8 cellular contexts compared by ENCODE assay signal in genomic region chr22:28442951-28443876, GRCh38.
DNase-seq lines count a peak whose midpoint lies in the region; ATAC-seq lines count a peak whose summit lies in the region.

No MANE protein-coding gene starts in this region.

- H3K4me1 Mint-ChIP-seq in naive thymus-derived CD4-positive, alpha-beta T cell: peaks cover 10 to 27% (median 24%) of the 10 kb centered on the region in 7 donors

- H3K36me3 ChIP-seq in naive thymus-derived CD4-positive, alpha-beta T cell (ENCODE audit: control insufficient read depth in 2 of 3, insufficient read depth in 3 of 3, low read length in 3 of 3): no peaks in the 10 kb centered on the region
- H3K36me3 ChIP-seq in urinary bladder (ENCODE audit: insufficient read depth): no peaks in the 10 kb centered on the region

- POLR2A ChIA-PET in naive thymus-derived CD4-positive, alpha-beta T cell (lab: Charles Lee): interaction anchor here (0.6 kb wide), 1 partner anchor 589 kb away, joined by 4 read pairs; no protein-coding TSS in a partner anchor

- peaks cover 0 to 15% of the 10 kb centered on the region in 2 donors for H3K4me1 ChIP-seq in naive thymus-derived CD4-positive, alpha-beta T cell (ENCODE audit: control insufficient read depth in 2 of 2, insufficient read depth in 2 of 2, low read length in 2 of 2)
- peaks cover 1% of the 10 kb centered on the region for H3K4me1 ChIP-seq in urinary bladder (ENCODE audit: insufficient read depth)

- H3K27me3 ChIP-seq in naive thymus-derived CD4-positive, alpha-beta T cell (ENCODE audit: control insufficient read depth in 2 of 2, insufficient read depth in 2 of 2, low read length in 2 of 2): peaks cover 0 to 4% of the 10 kb centered on the region in 2 donors

- no peaks in the 10 kb centered on the region for H3K9me3 ChIP-seq in naive thymus-derived CD4-positive, alpha-beta T cell (ENCODE audit: control insufficient read depth in 2 of 3, low read length in 3 of 3)

- H3K27ac Mint-ChIP-seq in activated naive CD4-positive, alpha-beta T cell treated with anti-CD3 and anti-CD28 coated beads, Interleukin-2, amount 50 U/mL, for 72 hours: peak overlapping the region; percentile 76 to 90
- peak overlapping the region; percentile 41 to 90 (median 84) for H3K27ac Mint-ChIP-seq in naive thymus-derived CD4-positive, alpha-beta T cell

- peak overlapping the region; percentile 58 for H3K27ac ChIP-seq in naive thymus-derived CD4-positive, alpha-beta T cell (ENCODE audit: low read depth, low read length)
- peak overlapping the region; percentile 49 for H3K27ac ChIP-seq in urinary bladder (ENCODE audit: low read depth)

- under 1% methylated on average over 26 of the region's 26 CpGs for WGBS in urinary bladder

- H3K27me3 Mint-ChIP-seq in naive thymus-derived CD4-positive, alpha-beta T cell: peaks cover 0 to 26% (median 0%) of the 10 kb centered on the region in 5 donors

- ATAC-seq in activated naive CD4-positive, alpha-beta T cell treated with anti-CD3 and anti-CD28 coated beads, Interleukin-2, amount 50 U/mL, for 72 hours: no peak
- ATAC-seq in naive thymus-derived CD4-positive, alpha-beta T cell: peak; percentile 47
- no peak for ATAC-seq in HG03025 (IDR thresholded peaks at IDR 0.05; ENCODE audit: low FRiP score, unreplicated experiment)

- intact Hi-C loops in naive thymus-derived CD4-positive, alpha-beta T cell (cut with micrococcal nuclease): loop anchor here (1.0 to 10.0 kb wide), 12 partner anchors 48 to 1768 kb away; partner anchors contain the start of genes CHEK2 (in 1 of the 2), EWSR1 (in 1 of the 2), HSCB (in 1 of the 2) and MN1 (in 1 of the 2)

- CTCF ChIA-PET in naive thymus-derived CD4-positive, alpha-beta T cell (lab: Charles Lee): interaction anchor here (0.6 to 1.2 kb wide), 4 partner anchors 21 to 557 kb away, joined by 3 to 4 read pairs (median 4); no protein-coding TSS in a partner anchor

- peak overlapping the region; percentile 88 to 97 (median 94) for H3K4me3 Mint-ChIP-seq in naive thymus-derived CD4-positive, alpha-beta T cell

- DNase-seq in DMS 273 treated with DMSO at 0.1 percent for 48 hours (lab: John Stamatoyannopoulos, UW) (peak; percentile 43), NCI-H2227 (lab: John Stamatoyannopoulos, UW; ENCODE audit: unreplicated experiment) (peak; percentile 39), germinal center (ENCODE audit: low spot score) (peak; percentile 9), DMS153 (lab: John Stamatoyannopoulos, UW) (no peak)
- peak in 1 of 2 donors; percentile 15 for DNase-seq in activated naive CD4-positive, alpha-beta T cell treated with anti-CD3 and anti-CD28 coated beads, Interleukin-2, amount 50 U/mL, for 72 hours (ENCODE audit: low spot score in 2 of 2)
- DNase-seq in naive thymus-derived CD4-positive, alpha-beta T cell: peak in 7 of 9 donors; percentile 15 to 52 (median 46)

- H3K9me3 Mint-ChIP-seq in activated naive CD4-positive, alpha-beta T cell treated with anti-CD3 and anti-CD28 coated beads, Interleukin-2, amount 50 U/mL, for 72 hours: no peaks in the 10 kb centered on the region
- H3K9me3 Mint-ChIP-seq in naive thymus-derived CD4-positive, alpha-beta T cell: no peaks in the 10 kb centered on the region

- H3K36me3 Mint-ChIP-seq in activated naive CD4-positive, alpha-beta T cell treated with anti-CD3 and anti-CD28 coated beads, Interleukin-2, amount 50 U/mL, for 72 hours: no peaks in the 10 kb centered on the region
- H3K36me3 Mint-ChIP-seq in naive thymus-derived CD4-positive, alpha-beta T cell: no peaks in the 10 kb centered on the region

- H3K4me3 ChIP-seq in naive thymus-derived CD4-positive, alpha-beta T cell (ENCODE audit: low read length): peak overlapping the region; percentile 72
- H3K4me3 ChIP-seq in urinary bladder (ENCODE audit: low read depth, low read length): peak overlapping the region; percentile 63
